Comparison of ENCODE assay signal across 20 cellular contexts in the genomic region with DNA sequence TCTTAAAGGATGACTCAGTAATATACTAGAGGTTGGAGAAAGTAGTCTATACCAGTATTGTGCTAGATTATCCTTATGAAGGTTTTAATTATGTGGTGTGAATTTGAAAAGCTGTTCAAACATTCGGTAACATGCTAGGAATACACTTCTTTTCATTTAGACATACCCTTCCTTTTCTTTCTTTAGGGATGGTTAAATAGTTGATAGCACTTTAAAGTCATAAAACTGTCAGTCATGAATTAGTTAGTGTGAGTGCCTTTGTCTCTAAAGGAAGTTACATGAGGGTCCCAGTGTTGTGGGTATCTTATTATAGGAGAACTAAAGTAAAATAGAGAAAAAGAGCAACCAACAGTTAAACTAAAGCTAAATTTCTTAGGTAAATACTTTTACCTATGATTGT.
"Had no signal": no experiment of that assay in that cellular context is flagged by ENCODE, and none has a peak within 500 bp of the region (broad histone marks: within the 10 kb centered on the region; RNA-seq: fewer than 3 reads in every experiment).

No MANE protein-coding gene starts in this region.

- H3K27ac Mint-ChIP-seq: activated CD4-positive, alpha-beta memory T cell treated with anti-CD3 and anti-CD28 coated beads for 36 hours; activated CD4-positive, alpha-beta T cell treated with anti-CD3 and anti-CD28 coated beads, Interleukin-2, amount 10 ng/mL, durations not matched to agents 7 days and 5 days; activated naive CD4-positive, alpha-beta T cell treated with anti-CD3 and anti-CD28 coated beads for 36 hours; activated naive CD8-positive, alpha-beta T cell; T-cell had no signal

- H3K27me3 Mint-ChIP-seq: activated CD4-positive, alpha-beta memory T cell treated with anti-CD3 and anti-CD28 coated beads for 36 hours; activated CD4-positive, alpha-beta T cell treated with anti-CD3 and anti-CD28 coated beads, Interleukin-2, amount 10 ng/mL, durations not matched to agents 7 days and 5 days; brain had no signal

- DNase-seq: activated CD4-positive, alpha-beta memory T cell treated with anti-CD3 and anti-CD28 coated beads for 36 hours; activated CD4-positive, alpha-beta T cell treated with anti-CD3 and anti-CD28 coated beads, Interleukin-2, amount 10 ng/mL, durations not matched to agents 7 days and 5 days; activated CD4-positive, CD25-positive, alpha-beta regulatory T cell; activated CD8-positive, alpha-beta memory T cell treated with anti-CD3 and anti-CD28 coated beads for 24 hours; activated effector memory CD4-positive, alpha-beta T cell treated with anti-CD3 and anti-CD28 coated beads, Interleukin-2, amount 50 U/mL, for 16 hours; activated naive CD4-positive, alpha-beta T cell treated with anti-CD3 and anti-CD28 coated beads for 36 hours; activated T-cell treated with anti-CD3 and anti-CD28 coated beads, Interleukin-2, amount 50 U/mL, for 4 hours; amygdala; cerebellar nuclear complex; MV-4-11; NCI-H1092 treated with DMSO at 0.1 percent for 48 hours; NCI-H1436 treated with DMSO at 0.1 percent for 48 hours; NCI-H524; NCI-H82; SIG-M5; T-cell had no signal

- H3K27ac ChIP-seq: KMS-11, VCaP had no signal

- H3K9me3 Mint-ChIP-seq: activated CD4-positive, alpha-beta T cell treated with anti-CD3 and anti-CD28 coated beads, Interleukin-2, amount 10 ng/mL, durations not matched to agents 7 days and 5 days; activated T-cell treated with anti-CD3 and anti-CD28 coated beads, Interleukin-2, amount 50 U/mL, for 4 hours had no signal

- H3K36me3 Mint-ChIP-seq: activated CD4-positive, alpha-beta memory T cell treated with anti-CD3 and anti-CD28 coated beads for 36 hours; activated naive CD8-positive, alpha-beta T cell; T-cell had no signal

- H3K4me1 Mint-ChIP-seq: activated CD4-positive, alpha-beta T cell treated with anti-CD3 and anti-CD28 coated beads, Interleukin-2, amount 10 ng/mL, durations not matched to agents 7 days and 5 days; T-cell had no signal

- H3K4me3 Mint-ChIP-seq: activated CD4-positive, alpha-beta memory T cell treated with anti-CD3 and anti-CD28 coated beads for 36 hours; activated CD4-positive, alpha-beta T cell treated with anti-CD3 and anti-CD28 coated beads, Interleukin-2, amount 10 ng/mL, durations not matched to agents 7 days and 5 days; activated naive CD4-positive, alpha-beta T cell treated with anti-CD3 and anti-CD28 coated beads for 36 hours; activated naive CD8-positive, alpha-beta T cell; activated T-cell treated with anti-CD3 and anti-CD28 coated beads, Interleukin-2, amount 50 U/mL, for 4 hours; brain; T-cell had no signal
